In the genomic region with DNA sequence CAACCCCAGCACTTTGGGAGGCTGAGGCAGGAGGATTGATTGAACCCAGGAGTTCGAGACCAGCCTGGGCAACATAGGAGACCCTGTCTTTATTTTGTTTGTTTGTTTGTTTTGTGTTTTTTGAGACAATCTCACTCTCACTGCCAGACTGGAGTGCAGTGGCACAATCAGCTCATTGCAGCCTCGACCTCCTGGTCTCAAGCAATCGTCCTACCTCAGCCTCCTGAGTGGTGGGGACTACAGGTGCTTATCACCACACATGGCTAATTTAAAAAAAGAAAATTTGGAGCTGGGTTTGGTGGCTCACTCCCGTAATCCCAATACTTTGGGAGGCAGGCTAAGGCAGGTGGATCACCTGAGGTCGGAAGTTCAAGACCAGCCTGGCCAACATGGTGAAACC, we compare ENCODE assay signal across 1 cellular context.
TF ChIP-seq lines count a peak whose summit lies in the region.

No MANE protein-coding gene starts in this region.

TF ChIP-seq in K562, 482 proteins besides CTCF, POLR2A, EP300 and RAD21:
- TF ChIP-seq CBFA2T3 (IDR thresholded peaks at IDR 0.05) (peak; percentile 72), ZNF263 (CRISPR knock-in tag; IDR thresholded peaks at IDR 0.05; ENCODE audit: borderline replicate concordance) (no peak), CBFA2T2 (conservative IDR thresholded peaks at IDR 0.05) (peak; percentile 57), TEAD4 (IDR thresholded peaks at IDR 0.05; ENCODE audit: low read length) (0 out of 2 replicates have a peak, but pooled peaks have one; percentile 21), TEAD4 (CRISPR knock-in tag; IDR thresholded peaks at IDR 0.05; ENCODE audit: borderline replicate concordance) (no peak), MAX (CRISPR knock-in tag; IDR thresholded peaks at IDR 0.05) (0 out of 2 replicates have a peak, but pooled peaks have one; percentile 18), TCF3 (CRISPR knock-in tag; IDR thresholded peaks at IDR 0.05) (peak; percentile 54), NFE2L1 (tag; IDR thresholded peaks at IDR 0.05; ENCODE audit: borderline replicate concordance, low read depth) (no peak), ARID1B (IDR thresholded peaks at IDR 0.05) (peak; percentile 29; the same call in 1 of the 2 replicates), TAL1 (IDR thresholded peaks at IDR 0.05) (peak; percentile 35; the same call in 1 of the 2 replicates)
